ENCODE assay signal across 8 cellular contexts in genomic region chr12:51923506-51924365, GRCh38. TPM values are rescaled to one million over a fixed set of nuclear protein-coding genes. Genes with fewer than 3 reads are reported as not detected.
A peak's percentile ranks its signal among the peaks of the same experiment; 100 is the strongest.
DNase-seq lines count a peak whose midpoint lies in the region; ATAC-seq and TF ChIP-seq lines count a peak whose summit lies in the region.

No MANE protein-coding gene starts in this region.

- no peak overlapping the region for H3K9ac ChIP-seq in fibroblast of lung (ENCODE audit: insufficient read depth, low read length)

- CTCF ChIA-PET in BJ (lab: Yijun Ruan, JAX), result interaction anchor here (0.9 to 8.8 kb wide), 24 partner anchors 11 to 505 kb away, joined by 3 to 165 read pairs (median 6); partner anchors contain the start of genes ACVR1B, ACVRL1 and ANKRD33

- peak overlapping the region; percentile 63 for H2AFZ ChIP-seq in fibroblast of lung (ENCODE audit: low read length)

- 49 to 53% methylated on average over 14 to 19 of the region's 31 CpGs for WGBS in thyroid gland, 2 donors

- peak; percentile 64 for ATAC-seq in omental fat pad (ENCODE audit: low FRiP score)
- ATAC-seq in GM21367 (IDR thresholded peaks at IDR 0.05; ENCODE audit: unreplicated experiment), result no peak

- H3K36me3 ChIP-seq in BJ (ENCODE audit: control insufficient read depth, insufficient read depth, low read length) (peaks cover 1% of the 10 kb centered on the region; the same call in 1 of the 2 replicates), fibroblast of lung (ENCODE audit: control insufficient read depth, insufficient read depth, low read length) (no peaks in the 10 kb centered on the region), thyroid gland (no peaks in the 10 kb centered on the region)

- H3K4me3 ChIP-seq in BJ (ENCODE audit: low read depth, low read length), result 0 out of 2 replicates have a peak overlapping the region, but pooled peaks have one; percentile 6
- H3K4me3 ChIP-seq in LNCaP clone FGC (ENCODE audit: low read depth, low read length), result no peak overlapping the region
- H3K4me3 ChIP-seq in fibroblast of lung (replicated peaks in 1 of 4; ENCODE audit: control extremely low read depth in 1 of 4, insufficient read depth in 1 of 4, low read depth in 3 of 4, low read length in 4 of 4), result peak overlapping the region in 1 of 4 experiments; percentile 17
- no peak overlapping the region for H3K4me3 ChIP-seq in thyroid gland (replicated peaks in 1 of 3)

- H4K20me1 ChIP-seq in fibroblast of lung (ENCODE audit: control insufficient read depth, extremely low read depth, insufficient read depth, low read length), result no peaks in the 10 kb centered on the region

- H3K4me2 ChIP-seq in fibroblast of lung (ENCODE audit: extremely low read depth, insufficient read depth, low read length), result no peak overlapping the region

- H3K27me3 ChIP-seq in BJ (ENCODE audit: control insufficient read depth, insufficient read depth, low read length) (no peaks in the 10 kb centered on the region), fibroblast of lung (ENCODE audit: control insufficient read depth, insufficient read depth, low read length) (peaks cover 2% of the 10 kb centered on the region), thyroid gland (no peaks in the 10 kb centered on the region)

- H3K79me2 ChIP-seq in fibroblast of lung (ENCODE audit: control insufficient read depth, insufficient read depth, low read length), result no peaks in the 10 kb centered on the region

- DNase-seq in BJ (ENCODE audit: low read depth) (no peak), LNCaP clone FGC (ENCODE audit: low read depth) (no peak), activated T-cell treated with anti-CD3 and anti-CD28 coated beads for 1 hour (ENCODE audit: low read depth) (peak; percentile 43), fibroblast of lung (ENCODE audit: low read depth in 2 of 2) (peak in 1 of 2 donors; percentile 20), omental fat pad (ENCODE audit: low spot score) (no peak), thyroid gland (peak; percentile 42 to 50), KG1 (lab: John Stamatoyannopoulos, UW) (no peak)

- TF ChIP-seq CTCF in BJ (IDR thresholded peaks at IDR 0.05; ENCODE audit: insufficient read depth, low read depth, low read length), result peak; percentile 94
- TF ChIP-seq CTCF in LNCaP clone FGC (IDR thresholded peaks at IDR 0.05; ENCODE audit: control insufficient read depth, extremely low read depth, insufficient read depth), result peak; percentile 36; the same call in 1 of the 2 replicates
- TF ChIP-seq CTCF in fibroblast of lung (conservative IDR thresholded peaks at IDR 0.05 in 1 of 2, IDR thresholded peaks at IDR 0.05 in 1 of 2; ENCODE audit: low read depth in 1 of 2, low read length in 2 of 2), result peak; percentile 69 to 77
- peak in 2 of 3 donors; percentile 13 to 29 for TF ChIP-seq CTCF in omental fat pad (IDR thresholded peaks at IDR 0.05)
- TF ChIP-seq CTCF in thyroid gland (IDR thresholded peaks at IDR 0.05), result peak; percentile 46 to 92 (median 64)

- H3K27ac ChIP-seq in fibroblast of lung (ENCODE audit: insufficient read depth, low read length) (no peak overlapping the region), thyroid gland (peak overlapping the region in 2 of 3 donors; percentile 52 to 68)

- H3K4me1 ChIP-seq in fibroblast of lung (ENCODE audit: control insufficient read depth, extremely low read depth, insufficient read depth, low read length) (no peaks in the 10 kb centered on the region), thyroid gland (peaks cover 11 to 20% of the 10 kb centered on the region in 2 donors)

- TF ChIP-seq POLR2A in thyroid gland (IDR thresholded peaks at IDR 0.05), result no peak

- H3K9me3 ChIP-seq in fibroblast of lung (ENCODE audit: control insufficient read depth, insufficient read depth, low read depth, low read length) (no peaks in the 10 kb centered on the region), thyroid gland (no peaks in the 10 kb centered on the region)

- POLR2A ChIA-PET in BJ (lab: Charles Lee), result no interaction called here

- intact Hi-C loops in thyroid gland (cut with DNase I), result loop anchor here (10.0 kb wide), 1 partner anchor 61 kb away; no protein-coding TSS in a partner anchor

RNA-seq across cellular contexts. Expression of gene ACVRL1, which starts 16.4 kb away (rescaled TPM):
- polyA plus RNA-seq in BJ (2011; rRNA removed) (7.8 and 13.1 TPM in 2 replicates), fibroblast of lung (8.9 and 15.0 TPM in 2 replicates)
- 8.3 and 20.0 TPM in 2 replicates for polyA minus RNA-seq in BJ (2011; rRNA and poly(A)+ RNA removed)
- total RNA-seq in fibroblast of lung (20.8 and 36.2 TPM in 2 replicates), omental fat pad (100 to 1,000 TPM in 3 of 4 donors, 10 to 100 TPM in 1; 69.3 to 593 (median 113) TPM), thyroid gland (100 to 1,000 TPM in 2 of 4 donors, 10 to 100 TPM in 2; 61.9 to 133 (median 84.2) TPM)
- 19.2 and 34.5 TPM in 2 replicates for polyA plus RNA-seq in fibroblast of lung (2012)
- 27.3 and 35.7 TPM in 2 replicates for polyA minus RNA-seq in fibroblast of lung (ENCODE audit: low replicate concordance)

RNA-seq across cellular contexts. Expression of gene ACVR1B, which starts 27.8 kb away (rescaled TPM):
- polyA plus RNA-seq in BJ (2011; rRNA removed) (12.6 and 12.9 TPM in 2 replicates), fibroblast of lung (13.0 and 13.6 TPM in 2 replicates)
- polyA minus RNA-seq in BJ (2011; rRNA and poly(A)+ RNA removed), result 10.7 and 14.7 TPM in 2 replicates
- total RNA-seq in fibroblast of lung (11.3 and 12.4 TPM in 2 replicates), omental fat pad (10 to 100 TPM; 15.9 to 42.2 (median 20.5) TPM), thyroid gland (10 to 100 TPM; 13.7 to 19.9 (median 19.2) TPM)
- 10.5 and 10.6 TPM in 2 replicates for polyA plus RNA-seq in fibroblast of lung (2012)
- 14.5 and 30.9 TPM in 2 replicates for polyA minus RNA-seq in fibroblast of lung (ENCODE audit: low replicate concordance)

RNA-seq across cellular contexts. Expression of gene ANKRD33, which starts 35.8 kb away (rescaled TPM):
- polyA plus RNA-seq in BJ (2011; rRNA removed), result not detected in 2 replicates
- not detected in 2 replicates for polyA minus RNA-seq in BJ (2011; rRNA and poly(A)+ RNA removed)
- total RNA-seq in fibroblast of lung, result under 0.01 TPM in 1 of 2 replicates, not detected in the other
- polyA plus RNA-seq in fibroblast of lung, result 0.17 TPM in 1 of 2 replicates, not detected in the other
- polyA plus RNA-seq in fibroblast of lung (2012), result 0.06 TPM in 1 of 2 replicates, not detected in the other
- not detected in 2 replicates for polyA minus RNA-seq in fibroblast of lung (ENCODE audit: low replicate concordance)
- total RNA-seq in omental fat pad, result not detected
- not detected for total RNA-seq in thyroid gland

Comparison
In these comparisons a context has a peak if more than half of its experiments do, and no peak if none do; other contexts are left out.
1. DNase-seq: peak in activated T-cell treated with anti-CD3 and anti-CD28 coated beads for 1 hour (single experiment) and thyroid gland (2 of 2); none in BJ (single experiment), LNCaP clone FGC (single experiment), omental fat pad (single experiment) and KG1 (single experiment).
2. CTCF ChIP-seq: peak in every context shown above with its lines; median percentile 94 in BJ; 73 in fibroblast of lung; 64 in thyroid gland; 36 in LNCaP clone FGC; 21 in omental fat pad.